19 cellular contexts compared by ENCODE assay signal in the genomic region with DNA sequence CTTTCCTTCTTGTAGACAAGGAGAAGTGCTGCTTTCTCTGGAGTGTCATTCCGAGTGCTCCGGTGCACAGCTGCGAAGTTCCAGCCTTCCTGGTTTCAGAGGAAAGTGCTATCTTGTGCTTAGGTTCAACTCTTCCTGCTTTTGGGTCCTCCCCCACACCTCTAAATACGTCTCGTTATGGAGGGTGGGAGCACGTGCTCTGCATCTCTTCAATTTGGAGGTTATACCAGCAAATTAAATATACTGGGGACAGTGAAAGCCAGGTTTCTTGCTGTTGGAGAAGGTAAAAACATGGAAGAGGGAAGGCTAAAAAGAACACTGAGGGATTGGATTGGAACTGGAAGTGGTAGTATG. TPM values are rescaled to one million over a fixed set of nuclear protein-coding genes. Genes with fewer than 3 reads are reported as not detected.
DNase-seq lines count a peak whose midpoint lies in the region; ATAC-seq and TF ChIP-seq lines count a peak whose summit lies in the region.
"Had no signal": no experiment of that assay in that cellular context is flagged by ENCODE, and none has a peak within 500 bp of the region (broad histone marks: within the 10 kb centered on the region; RNA-seq: fewer than 3 reads in every experiment).

No MANE protein-coding gene starts in this region.

- H3K4me1 ChIP-seq in CD8-positive, alpha-beta T cell (ENCODE audit: insufficient read depth, low read length) = peaks cover 19% of the 10 kb centered on the region
- peaks cover 5% of the 10 kb centered on the region for H3K4me1 ChIP-seq in neural progenitor cell

- H3K4me2 ChIP-seq in neural progenitor cell = no peak overlapping the region
- H3K4me2 ChIP-seq: KMS-11, SK-N-SH had no signal

- peaks cover 17% of the 10 kb centered on the region for H3K79me2 ChIP-seq in neural progenitor cell (ENCODE audit: low read depth)

- H2AFZ ChIP-seq in neural progenitor cell (replicated peaks) = no peak overlapping the region

- no peak overlapping the region for H3K9ac ChIP-seq in neural progenitor cell
- H3K9ac ChIP-seq: KMS-11, SK-N-SH had no signal

- H3K36me3 ChIP-seq in CD8-positive, alpha-beta T cell (ENCODE audit: insufficient read depth, low read length) = no peaks in the 10 kb centered on the region
- no peaks in the 10 kb centered on the region for H3K36me3 ChIP-seq in neural progenitor cell

- no peak overlapping the region for H3K27ac ChIP-seq in CD8-positive, alpha-beta T cell (ENCODE audit: low read depth, low read length)
- no peak overlapping the region for H3K27ac ChIP-seq in neural progenitor cell
- H3K27ac ChIP-seq: KMS-11 had no signal

- no peaks in the 10 kb centered on the region for H3K9me3 ChIP-seq in CD8-positive, alpha-beta T cell (ENCODE audit: low read length)
- no peaks in the 10 kb centered on the region for H3K9me3 ChIP-seq in neural progenitor cell (ENCODE audit: low read depth)
- H3K9me3 ChIP-seq: SK-N-SH had no signal

- intact Hi-C loops in CD8-positive, alpha-beta T cell (cut with DNase I, micrococcal nuclease) = loop anchor here in 1 of 2 experiments (2.0 kb wide), 1 partner anchor 15 kb away; no protein-coding TSS in a partner anchor

- H3K27me3 ChIP-seq in CD8-positive, alpha-beta T cell (ENCODE audit: insufficient read depth, low read length) = no peaks in the 10 kb centered on the region
- H3K27me3 ChIP-seq in neural progenitor cell = no peaks in the 10 kb centered on the region

- no peaks in the 10 kb centered on the region for H3K27me3 Mint-ChIP-seq in CD8-positive, alpha-beta T cell (ENCODE audit: low read depth)
- peaks cover 12% of the 10 kb centered on the region for H3K27me3 Mint-ChIP-seq in endothelial cell (ENCODE audit: unreplicated experiment)
- peaks cover 7% of the 10 kb centered on the region for H3K27me3 Mint-ChIP-seq in neural progenitor cell (ENCODE audit: insufficient read depth, low read depth)

- no peak for ATAC-seq in CD8-positive, alpha-beta T cell
- no peak for ATAC-seq in GM18519 (IDR thresholded peaks at IDR 0.05; ENCODE audit: low FRiP score, unreplicated experiment)
- ATAC-seq: GM12878 had no signal

- H3F3A ChIP-seq in neural progenitor cell (ENCODE audit: low read depth) = peaks cover 26% of the 10 kb centered on the region

- peaks cover 16% of the 10 kb centered on the region for H4K20me1 ChIP-seq in neural progenitor cell (ENCODE audit: low read depth)

- DNase-seq in CD8-positive, alpha-beta T cell = no peak
- DNase-seq in KBM-7 (peak; percentile 16), endothelial cell (ENCODE audit: low spot score) (no peak), neural progenitor cell (ENCODE audit: low spot score) (no peak), cerebellar nuclear complex (lab: John Stamatoyannopoulos, UW) (no peak), C1 segment of cervical spinal cord (lab: John Stamatoyannopoulos, UW) (no peak)
- DNase-seq: DMS 273 treated with DMSO at 0.1 percent for 48 hours, GDM1, GOT3, NCI-H1105, NCI-H1694, NCI-H2107, NCI-H446, Right ventricle myocardium superior, SK-N-SH had no signal

- H3K4me3 Mint-ChIP-seq in CD8-positive, alpha-beta T cell = peak overlapping the region; percentile 1
- H3K4me3 Mint-ChIP-seq in endothelial cell (ENCODE audit: unreplicated experiment) (peak overlapping the region; percentile 72), neural progenitor cell (peak overlapping the region; percentile 87)
- H3K4me3 Mint-ChIP-seq: B cell had no signal

- POLR2A ChIA-PET in CD8-positive, alpha-beta T cell (lab: Charles Lee) = no interaction called here

- peaks cover 14% of the 10 kb centered on the region for H3K36me3 Mint-ChIP-seq in CD8-positive, alpha-beta T cell
- no peaks in the 10 kb centered on the region for H3K36me3 Mint-ChIP-seq in endothelial cell (ENCODE audit: low read depth, unreplicated experiment)
- H3K36me3 Mint-ChIP-seq in neural progenitor cell = peaks cover 2% of the 10 kb centered on the region

- in situ Hi-C loops in KBM-7 (cut with MboI; ENCODE audit: low pct_unique_long_range_greater_than_20kb, low sequenced_read_pairs) = no loop called here

- no peak overlapping the region for H3K27ac Mint-ChIP-seq in CD8-positive, alpha-beta T cell
- no peak overlapping the region for H3K27ac Mint-ChIP-seq in endothelial cell (ENCODE audit: unreplicated experiment)
- H3K27ac Mint-ChIP-seq in neural progenitor cell = no peak overlapping the region
- H3K27ac Mint-ChIP-seq: B cell had no signal

- CTCF ChIA-PET in CD8-positive, alpha-beta T cell (lab: Charles Lee) = interaction anchor here (1.1 kb wide), 1 partner anchor 50 kb away, joined by 3 read pairs; no protein-coding TSS in a partner anchor

- no peak overlapping the region for H3K4me3 ChIP-seq in CD8-positive, alpha-beta T cell (ENCODE audit: low read depth, low read length)
- H3K4me3 ChIP-seq in neural progenitor cell = no peak overlapping the region
- H3K4me3 ChIP-seq: GM12878 had no signal

- TF ChIP-seq CTCF in CD8-positive, alpha-beta T cell (IDR thresholded peaks at IDR 0.05) = no peak
- TF ChIP-seq CTCF in endothelial cell (IDR thresholded peaks at IDR 0.05; ENCODE audit: unreplicated experiment) (no peak), neural progenitor cell (IDR thresholded peaks at IDR 0.05) (no peak)

- peaks cover 22% of the 10 kb centered on the region for H3K4me1 Mint-ChIP-seq in CD8-positive, alpha-beta T cell (ENCODE audit: low read depth)
- peaks cover 22% of the 10 kb centered on the region for H3K4me1 Mint-ChIP-seq in endothelial cell (ENCODE audit: unreplicated experiment)
- H3K4me1 Mint-ChIP-seq in neural progenitor cell = peaks cover 23% of the 10 kb centered on the region

- no peaks in the 10 kb centered on the region for H3K9me3 Mint-ChIP-seq in CD8-positive, alpha-beta T cell
- H3K9me3 Mint-ChIP-seq in endothelial cell (ENCODE audit: unreplicated experiment) = no peaks in the 10 kb centered on the region
- H3K9me3 Mint-ChIP-seq in neural progenitor cell = peaks cover 3% of the 10 kb centered on the region

RNA-seq across cellular contexts. Expression of a gene that starts 2.4 kb away (rescaled TPM):
- total RNA-seq in CD8-positive, alpha-beta T cell = 10 to 100 TPM; 76.8 to 84.4 TPM
- total RNA-seq in endothelial cell (ENCODE audit: unreplicated experiment) = 31.8 TPM
- 33.4 and 39.3 TPM in 2 replicates for total RNA-seq in neural progenitor cell (ENCODE audit: low replicate concordance)

RNA-seq across cellular contexts. Expression of a gene that starts 24.6 kb away (rescaled TPM):
- total RNA-seq in CD8-positive, alpha-beta T cell = 10 to 100 TPM; 13.0 to 14.2 TPM
- total RNA-seq in endothelial cell (ENCODE audit: unreplicated experiment) (25.9 TPM), neural progenitor cell (ENCODE audit: low replicate concordance) (12.9 and 15.8 TPM in 2 replicates)

Comparison
In these comparisons a context has a peak if more than half of its experiments do, and no peak if none do; other contexts are left out.
1. H3K4me3 Mint-ChIP-seq: peak in every context shown above with its lines; median percentile 87 in neural progenitor cell; 72 in endothelial cell; 1 in CD8-positive, alpha-beta T cell.